In genomic region chr1:228102791-228103620, GRCh38 we compare ENCODE assay signal across 1 cellular context.
TF ChIP-seq lines count a peak whose summit lies in the region.

TSS of gene C1orf35 (minus strand) at chr1:228103325. CDS start at chr1:228103227, 98 bp downstream.

TF ChIP-seq in HepG2, 621 proteins besides CTCF, POLR2A, EP300 and RAD21 (continued from another document and continues in another):
- TF ChIP-seq PBX3 (CRISPR knock-in tag; IDR thresholded peaks at IDR 0.05; ENCODE audit: borderline replicate concordance) (no peak), RBM22 (optimal IDR thresholded peaks at IDR 0.05; ENCODE audit: low read length) (no peak), ZNF883 (CRISPR knock-in tag; IDR thresholded peaks at IDR 0.05; ENCODE audit: not compliant biosample characterization) (no peak), KLF15 (CRISPR knock-in tag; IDR thresholded peaks at IDR 0.05; ENCODE audit: borderline replicate concordance) (peak; percentile 18; the same call in 1 of the 2 replicates), ZNF713 (CRISPR knock-in tag; IDR thresholded peaks at IDR 0.05) (no peak), ZNF12 (CRISPR knock-in tag; IDR thresholded peaks at IDR 0.05) (0 out of 2 replicates have a peak, but pooled peaks have one; percentile 27), ZC3H13 (CRISPR knock-in tag; IDR thresholded peaks at IDR 0.05) (peak; percentile 94), ZSCAN21 (CRISPR knock-in tag; IDR thresholded peaks at IDR 0.05; ENCODE audit: borderline replicate concordance) (peak; percentile 93), RFX1 (IDR thresholded peaks at IDR 0.05) (no peak), EZH2 (conservative IDR thresholded peaks at IDR 0.05; ENCODE audit: low read depth, low read length) (no peak), DNMT1 (CRISPR knock-in tag; IDR thresholded peaks at IDR 0.05) (peak; percentile 91), ZNF367 (CRISPR knock-in tag; IDR thresholded peaks at IDR 0.05; ENCODE audit: borderline replicate concordance) (no peak; the same call in 1 of the 2 replicates), NBN (conservative IDR thresholded peaks at IDR 0.05) (no peak), FOXA1 (IDR thresholded peaks at IDR 0.05) (no peak), FOXA1 (CRISPR knock-in tag; IDR thresholded peaks at IDR 0.05) (peak; percentile 24; the same call in 1 of the 2 replicates), MYNN (CRISPR knock-in tag; IDR thresholded peaks at IDR 0.05; ENCODE audit: low read depth) (no peak; the same call in 1 of the 2 replicates), ELF3 (CRISPR knock-in tag; IDR thresholded peaks at IDR 0.05) (peak; percentile 74), PAF1 (CRISPR knock-in tag; IDR thresholded peaks at IDR 0.05) (no peak), SALL2 (CRISPR knock-in tag; IDR thresholded peaks at IDR 0.05) (peak; percentile 86), SOX13 (IDR thresholded peaks at IDR 0.05) (no peak), SOX13 (CRISPR knock-in tag; conservative IDR thresholded peaks at IDR 0.05 in 1 of 2, IDR thresholded peaks at IDR 0.05 in 1 of 2) (no peak; a peak in 1 of 4 replicates), SP4 (CRISPR knock-in tag; IDR thresholded peaks at IDR 0.05) (peak; percentile 98), ZBTB39 (CRISPR knock-in tag; IDR thresholded peaks at IDR 0.05) (no peak), NCOA2 (CRISPR knock-in tag; IDR thresholded peaks at IDR 0.05) (peak; percentile 60), MXD4 (CRISPR knock-in tag; IDR thresholded peaks at IDR 0.05) (peak; percentile 76; the same call in 1 of the 2 replicates), ZSCAN25 (CRISPR knock-in tag; IDR thresholded peaks at IDR 0.05) (0 out of 2 replicates have a peak, but pooled peaks have one; percentile 44), NFE2L2 (IDR thresholded peaks at IDR 0.05; ENCODE audit: low read length) (no peak), BATF2 (CRISPR knock-in tag; IDR thresholded peaks at IDR 0.05) (peak; percentile 88; the same call in 1 of the 2 replicates), ZNF207 (IDR thresholded peaks at IDR 0.05; ENCODE audit: borderline replicate concordance) (no peak), MYC (CRISPR knock-in tag; IDR thresholded peaks at IDR 0.05; ENCODE audit: borderline replicate concordance) (peak; percentile 92; the same call in 1 of the 2 replicates), ZNF101 (CRISPR knock-in tag; IDR thresholded peaks at IDR 0.05; ENCODE audit: borderline replicate concordance, low read depth) (no peak), TOE1 (CRISPR knock-in tag; IDR thresholded peaks at IDR 0.05) (no peak; the same call in 1 of the 2 replicates), KAT2B (IDR thresholded peaks at IDR 0.05; ENCODE audit: borderline replicate concordance, low read depth, low read length) (no peak), CBX5 (CRISPR knock-in tag; IDR thresholded peaks at IDR 0.05; ENCODE audit: borderline replicate concordance) (0 out of 2 replicates have a peak, but pooled peaks have one; percentile 30), PLRG1 (conservative IDR thresholded peaks at IDR 0.05) (no peak), GPBP1L1 (CRISPR knock-in tag; IDR thresholded peaks at IDR 0.05) (no peak), HNRNPH1 (optimal IDR thresholded peaks at IDR 0.05; ENCODE audit: low read depth, low read length) (no peak), SUZ12 (IDR thresholded peaks at IDR 0.05; ENCODE audit: low read depth, low read length) (no peak), YEATS2 (CRISPR knock-in tag; IDR thresholded peaks at IDR 0.05; ENCODE audit: borderline replicate concordance) (peak; percentile 98), ZNF746 (CRISPR knock-in tag; IDR thresholded peaks at IDR 0.05) (0 out of 2 replicates have a peak, but pooled peaks have one; percentile 27), ZFY (CRISPR knock-in tag; IDR thresholded peaks at IDR 0.05) (peak; percentile 96), HOXA3 (CRISPR knock-in tag; IDR thresholded peaks at IDR 0.05) (peak; percentile 99), SIN3B (IDR thresholded peaks at IDR 0.05; ENCODE audit: low read length) (peak; percentile 76), HOXA9 (CRISPR knock-in tag; IDR thresholded peaks at IDR 0.05; ENCODE audit: borderline replicate concordance) (no peak), TP53 (CRISPR knock-in tag; conservative IDR thresholded peaks at IDR 0.05) (no peak; the same call in none of the 2 replicates), REST (IDR thresholded peaks at IDR 0.05; ENCODE audit: borderline replicate concordance in 1 of 2, low read depth in 1 of 2, low read length in 2 of 2) (peak in 1 of 2 experiments; percentile 17; a peak in 1 of 4 replicates), SP140L (CRISPR knock-in tag; IDR thresholded peaks at IDR 0.05; ENCODE audit: borderline replicate concordance) (no peak; the same call in 1 of the 2 replicates), ZNF780A (CRISPR knock-in tag; IDR thresholded peaks at IDR 0.05) (0 out of 2 replicates have a peak, but pooled peaks have one; percentile 78), ZNF318 (CRISPR knock-in tag; IDR thresholded peaks at IDR 0.05) (no peak)
